In genomic region chr1:67299296-67299695, GRCh38 we compare ENCODE assay signal across 20 cellular contexts. TPM values are rescaled to one million over a fixed set of nuclear protein-coding genes. Genes with fewer than 3 reads are reported as not detected.
"Had no signal": no experiment of that assay in that cellular context is flagged by ENCODE, and none has a peak within 500 bp of the region (broad histone marks: within the 10 kb centered on the region; RNA-seq: fewer than 3 reads in every experiment).

No MANE protein-coding gene starts in this region.

- H3K4me3 Mint-ChIP-seq: endodermal cell; naive thymus-derived CD4-positive, alpha-beta T cell; neural crest cell; stimulated activated memory B cell treated with anti-CD40 and anti-IgM and Interleukin-4, amounts not matched to agents 10 μg/mL and 1 μg/mL and 100 μg/mL, for 72 hours; stimulated activated naive CD8-positive, alpha-beta T cell treated with anti-CD3 and anti-CD28 coated beads, Interleukin-15, Interleukin-2, amounts not matched to agents 100 ng/mL and 50 ng/mL, for 24 hours had no signal

- H3K4me1 ChIP-seq: heart left ventricle, right atrium auricular region, tibial artery, upper lobe of left lung had no signal

- H3K27me3 ChIP-seq: heart left ventricle, right atrium auricular region, tibial artery, upper lobe of left lung had no signal

- H3K27ac Mint-ChIP-seq: endodermal cell; stimulated activated memory B cell treated with anti-CD40 and anti-IgM and Interleukin-4, amounts not matched to agents 10 μg/mL and 1 μg/mL and 100 μg/mL, for 72 hours; stimulated activated naive CD8-positive, alpha-beta T cell treated with anti-CD3 and anti-CD28 coated beads, Interleukin-15, Interleukin-2, amounts not matched to agents 100 ng/mL and 50 ng/mL, for 24 hours had no signal

- H3K4me3 ChIP-seq: coronary artery, heart left ventricle, right atrium auricular region, tibial artery, upper lobe of left lung had no signal

- H3K9me3 Mint-ChIP-seq: endodermal cell; neural crest cell; stimulated activated memory B cell treated with anti-CD40 and anti-IgM and Interleukin-4, amounts not matched to agents 10 μg/mL and 1 μg/mL and 100 μg/mL, for 72 hours; stimulated activated naive CD8-positive, alpha-beta T cell treated with anti-CD3 and anti-CD28 coated beads, Interleukin-15, Interleukin-2, amounts not matched to agents 100 ng/mL and 50 ng/mL, for 24 hours had no signal

- DNase-seq: effector CD4-positive, alpha-beta T cell; endodermal cell; heart left ventricle; hippocampal formation; left colon; naive thymus-derived CD4-positive, alpha-beta T cell; stimulated activated CD4-positive, alpha-beta T cell treated with anti-CD3 and anti-CD28 coated beads, Interleukin-4, amount 100 ng/mL, for 1 hour; tibial artery; upper lobe of left lung had no signal

- H3K36me3 Mint-ChIP-seq: stimulated activated memory B cell treated with anti-CD40 and anti-IgM and Interleukin-4, amounts not matched to agents 10 μg/mL and 1 μg/mL and 100 μg/mL, for 72 hours had no signal

- H3K4me1 Mint-ChIP-seq: neural crest cell; stimulated activated memory B cell treated with anti-CD40 and anti-IgM and Interleukin-4, amounts not matched to agents 10 μg/mL and 1 μg/mL and 100 μg/mL, for 72 hours had no signal

- H3K36me3 ChIP-seq: heart left ventricle, right atrium auricular region, tibial artery, upper lobe of left lung had no signal

- H3K9me3 ChIP-seq: heart left ventricle, right atrium auricular region, tibial artery, upper lobe of left lung had no signal

- ATAC-seq: heart left ventricle; left colon; naive thymus-derived CD4-positive, alpha-beta T cell; stimulated activated memory B cell treated with anti-CD40 and anti-IgM and Interleukin-4, amounts not matched to agents 10 μg/mL and 1 μg/mL and 100 μg/mL, for 72 hours had no signal

- H3K27ac ChIP-seq: coronary artery, heart left ventricle, right atrium auricular region, tibial artery, upper lobe of left lung had no signal

RNA-seq across cellular contexts. Expression of gene IL12RB2, which starts 8.4 kb away (rescaled TPM):
- total RNA-seq: chondrocyte, dermis microvascular lymphatic vessel endothelial cell, fibroblast of lung, glomerular endothelial cell, lung microvascular endothelial cell, osteocyte had no signal
